Comparison of ENCODE assay signal across 8 cellular contexts in the genomic region with DNA sequence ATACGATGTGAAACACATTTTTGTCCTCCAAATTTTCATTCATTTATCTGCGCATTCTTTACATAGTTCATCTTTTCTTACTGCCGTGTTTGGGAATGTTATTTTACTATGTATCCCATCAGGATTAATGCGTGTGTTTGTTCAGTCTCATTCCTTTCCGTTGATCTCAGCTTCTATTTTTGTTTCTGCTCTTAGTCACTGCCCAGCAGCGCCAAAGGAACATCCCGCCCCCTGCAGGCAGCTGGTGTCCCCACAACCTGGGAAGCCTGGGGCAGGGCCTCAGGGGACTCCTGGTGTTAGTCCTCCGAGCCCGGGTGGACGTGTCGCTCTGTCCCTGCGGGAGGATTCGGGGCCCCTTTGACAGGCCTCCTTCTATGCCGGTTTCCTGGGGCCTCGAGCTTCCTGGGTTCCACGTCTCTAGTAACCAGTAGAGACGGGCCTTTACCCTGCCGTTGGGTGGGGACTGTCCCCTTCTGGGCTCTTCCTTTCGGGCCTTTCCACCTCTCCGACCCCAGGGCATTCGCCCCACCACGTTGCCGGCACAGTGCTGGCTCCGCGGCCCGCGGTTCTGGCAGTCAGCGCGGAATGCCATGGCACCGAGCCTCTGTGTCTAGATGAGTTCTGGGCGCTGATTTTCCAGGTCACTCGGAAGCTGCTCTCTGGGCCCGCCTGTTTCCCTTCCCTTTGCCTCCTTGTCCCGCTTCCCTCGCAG.
DNase-seq lines count a peak whose midpoint lies in the region; ATAC-seq and TF ChIP-seq lines count a peak whose summit lies in the region.

No MANE protein-coding gene starts in this region.

- peak; percentile 95 for DNase-seq in AG09319 (ENCODE audit: extremely low read depth, low read depth)
- peak; percentile 87 for DNase-seq in NCI-H345 treated with DMSO at 0.1 percent for 48 hours (lab: John Stamatoyannopoulos, UW; ENCODE audit: unreplicated experiment)
- DNase-seq in activated CD4-positive, alpha-beta T cell treated with anti-CD3 and anti-CD28 coated beads for 24 hours (ENCODE audit: low read depth in 2 of 2): peak; percentile 76 to 86
- peak; percentile 98 for DNase-seq in choroid plexus epithelial cell (ENCODE audit: low read depth)
- peak; percentile 100 for DNase-seq in kidney glomerular epithelial cell (lab: John Stamatoyannopoulos, UW)
- peak; percentile 63 to 76 for DNase-seq in stimulated activated CD4-positive, alpha-beta T cell treated with anti-CD3 and anti-CD28 coated beads, Interleukin-1b, Interleukin-23, amount 100 ng/mL, for 1 hour (ENCODE audit: low read depth in 2 of 2)

- TF ChIP-seq CTCF in AG09319 (IDR thresholded peaks at IDR 0.05; ENCODE audit: low read depth, low read length) (peak; percentile 96), choroid plexus epithelial cell (conservative IDR thresholded peaks at IDR 0.05; ENCODE audit: low read depth, low read length) (peak; percentile 94)

- H3K4me3 ChIP-seq in choroid plexus epithelial cell (ENCODE audit: low read depth, low read length): peak overlapping the region; percentile 62

- peak; percentile 44 for ATAC-seq in GM18909 (IDR thresholded peaks at IDR 0.05; ENCODE audit: poor library complexity, unreplicated experiment)
- ATAC-seq in HG03196 (IDR thresholded peaks at IDR 0.05; ENCODE audit: unreplicated experiment): peak; percentile 48

Comparison
In these comparisons a context has a peak if more than half of its experiments do, and no peak if none do; other contexts are left out.
1. Peak in every context shown above with its lines: DNase-seq, ATAC-seq and H3K4me3 ChIP-seq.